Comparison of ENCODE assay signal across 1 cellular context in the genomic region with DNA sequence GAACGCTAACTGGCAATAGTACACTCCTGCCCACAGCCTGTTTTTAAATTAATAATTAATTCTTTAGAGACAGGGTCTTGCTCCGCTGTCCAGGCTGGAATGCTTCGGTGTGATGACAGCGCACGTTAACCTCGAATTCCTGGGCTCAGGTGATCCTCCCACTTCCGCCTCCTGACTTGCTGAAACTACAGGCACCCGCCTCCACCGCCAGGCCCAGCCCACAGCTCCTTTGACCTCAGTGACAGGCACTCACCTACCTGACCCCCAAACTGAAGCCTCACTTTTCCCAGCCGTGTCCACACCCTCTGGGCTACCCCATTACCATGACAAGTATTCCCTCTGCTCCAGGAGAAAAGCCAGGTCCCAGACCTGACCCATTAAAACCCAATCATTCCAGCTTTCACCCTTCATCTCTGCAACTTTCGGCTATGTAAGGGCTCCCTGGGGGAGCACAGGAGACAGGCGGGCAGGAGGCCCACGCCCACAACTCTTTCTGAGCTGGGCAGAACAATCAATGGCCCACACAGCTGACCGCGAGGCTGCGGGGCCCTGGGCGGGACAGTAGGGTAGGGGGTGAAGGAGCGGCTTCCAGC.
TF ChIP-seq lines count a peak whose summit lies in the region.

No MANE protein-coding gene starts in this region.

TF ChIP-seq in HepG2, 621 proteins besides CTCF, POLR2A, EP300 and RAD21 (continues in another document):
- TF ChIP-seq POLR2G (IDR thresholded peaks at IDR 0.05; ENCODE audit: low read depth, low read length), result peak; percentile 27
- TF ChIP-seq TCF12 (IDR thresholded peaks at IDR 0.05), result no peak
- no peak for TF ChIP-seq TCF12 (CRISPR knock-in tag; IDR thresholded peaks at IDR 0.05)
- TF ChIP-seq ZNF776 (CRISPR knock-in tag; IDR thresholded peaks at IDR 0.05), result 0 out of 2 replicates have a peak, but pooled peaks have one; percentile 6
- TF ChIP-seq ZFP36L2 (CRISPR knock-in tag; IDR thresholded peaks at IDR 0.05), result no peak
- no peak for TF ChIP-seq ZSCAN9 (CRISPR knock-in tag; IDR thresholded peaks at IDR 0.05; ENCODE audit: borderline replicate concordance)
- peak in 1 of 2 experiments; percentile 35; a peak in 3 of 4 replicates for TF ChIP-seq HMGXB4 (CRISPR knock-in tag; IDR thresholded peaks at IDR 0.05; ENCODE audit: borderline replicate concordance in 1 of 2, low read depth in 1 of 2)
- TF ChIP-seq ZNF562 (CRISPR knock-in tag; IDR thresholded peaks at IDR 0.05; ENCODE audit: borderline replicate concordance), result no peak
- no peak for TF ChIP-seq NAIF1 (CRISPR knock-in tag; IDR thresholded peaks at IDR 0.05; ENCODE audit: borderline replicate concordance)
- TF ChIP-seq, protein P1, sequence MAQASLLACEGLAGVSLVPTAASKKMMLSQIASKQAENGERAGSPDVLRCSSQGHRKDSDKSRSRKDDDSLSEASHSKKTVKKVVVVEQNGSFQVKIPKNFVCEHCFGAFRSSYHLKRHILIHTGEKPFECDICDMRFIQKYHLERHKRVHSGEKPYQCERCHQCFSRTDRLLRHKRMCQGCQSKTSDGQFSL (CRISPR knock-in tag; IDR thresholded peaks at IDR 0.05), result no peak
- TF ChIP-seq AGO1 (IDR thresholded peaks at IDR 0.05; ENCODE audit: low read depth, low read length, poor library complexity, severe bottlenecking), result no peak
- no peak for TF ChIP-seq ZNF788 (CRISPR knock-in tag; IDR thresholded peaks at IDR 0.05; ENCODE audit: borderline replicate concordance)
- no peak for TF ChIP-seq HHEX (CRISPR knock-in tag; IDR thresholded peaks at IDR 0.05)
- no peak for TF ChIP-seq PRPF4 (IDR thresholded peaks at IDR 0.05; ENCODE audit: low read depth, low read length, poor library complexity, severe bottlenecking)
- 0 out of 2 replicates have a peak, but pooled peaks have one; percentile 16 for TF ChIP-seq ZNF792 (CRISPR knock-in tag; IDR thresholded peaks at IDR 0.05)
- TF ChIP-seq, protein P2, sequence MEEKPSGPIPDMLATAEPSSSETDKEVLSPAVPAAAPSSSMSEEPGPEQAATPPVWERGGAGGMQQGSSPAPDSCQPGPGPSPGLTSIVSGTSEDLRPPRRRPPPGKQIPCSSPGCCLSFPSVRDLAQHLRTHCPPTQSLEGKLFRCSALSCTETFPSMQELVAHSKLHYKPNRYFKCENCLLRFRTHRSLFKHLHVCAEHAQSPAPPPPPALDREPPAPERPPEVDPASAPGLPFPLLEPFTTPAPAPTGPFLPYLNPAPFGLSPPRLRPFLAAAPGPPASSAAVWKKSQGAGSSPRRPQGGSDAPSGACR (CRISPR knock-in tag; IDR thresholded peaks at IDR 0.05), result no peak
- TF ChIP-seq MAFK (conservative IDR thresholded peaks at IDR 0.05 in 1 of 2, IDR thresholded peaks at IDR 0.05 in 1 of 2; ENCODE audit: low read length in 2 of 2), result no peak
- TF ChIP-seq ETV5 (CRISPR knock-in tag; IDR thresholded peaks at IDR 0.05; ENCODE audit: borderline replicate concordance), result peak; percentile 81
- 0 out of 2 replicates have a peak, but pooled peaks have one; percentile 18 for TF ChIP-seq MNT (IDR thresholded peaks at IDR 0.05)
- no peak for TF ChIP-seq RFXAP (CRISPR knock-in tag; IDR thresholded peaks at IDR 0.05; ENCODE audit: borderline replicate concordance)
- TF ChIP-seq MZF1 (CRISPR knock-in tag; IDR thresholded peaks at IDR 0.05; ENCODE audit: borderline replicate concordance), result no peak
- TF ChIP-seq TIGD3 (CRISPR knock-in tag; IDR thresholded peaks at IDR 0.05; ENCODE audit: borderline replicate concordance), result no peak
- TF ChIP-seq ZFP62 (CRISPR knock-in tag; IDR thresholded peaks at IDR 0.05), result no peak
- TF ChIP-seq ZNF224 (CRISPR knock-in tag; IDR thresholded peaks at IDR 0.05), result no peak
- TF ChIP-seq, protein P3, sequence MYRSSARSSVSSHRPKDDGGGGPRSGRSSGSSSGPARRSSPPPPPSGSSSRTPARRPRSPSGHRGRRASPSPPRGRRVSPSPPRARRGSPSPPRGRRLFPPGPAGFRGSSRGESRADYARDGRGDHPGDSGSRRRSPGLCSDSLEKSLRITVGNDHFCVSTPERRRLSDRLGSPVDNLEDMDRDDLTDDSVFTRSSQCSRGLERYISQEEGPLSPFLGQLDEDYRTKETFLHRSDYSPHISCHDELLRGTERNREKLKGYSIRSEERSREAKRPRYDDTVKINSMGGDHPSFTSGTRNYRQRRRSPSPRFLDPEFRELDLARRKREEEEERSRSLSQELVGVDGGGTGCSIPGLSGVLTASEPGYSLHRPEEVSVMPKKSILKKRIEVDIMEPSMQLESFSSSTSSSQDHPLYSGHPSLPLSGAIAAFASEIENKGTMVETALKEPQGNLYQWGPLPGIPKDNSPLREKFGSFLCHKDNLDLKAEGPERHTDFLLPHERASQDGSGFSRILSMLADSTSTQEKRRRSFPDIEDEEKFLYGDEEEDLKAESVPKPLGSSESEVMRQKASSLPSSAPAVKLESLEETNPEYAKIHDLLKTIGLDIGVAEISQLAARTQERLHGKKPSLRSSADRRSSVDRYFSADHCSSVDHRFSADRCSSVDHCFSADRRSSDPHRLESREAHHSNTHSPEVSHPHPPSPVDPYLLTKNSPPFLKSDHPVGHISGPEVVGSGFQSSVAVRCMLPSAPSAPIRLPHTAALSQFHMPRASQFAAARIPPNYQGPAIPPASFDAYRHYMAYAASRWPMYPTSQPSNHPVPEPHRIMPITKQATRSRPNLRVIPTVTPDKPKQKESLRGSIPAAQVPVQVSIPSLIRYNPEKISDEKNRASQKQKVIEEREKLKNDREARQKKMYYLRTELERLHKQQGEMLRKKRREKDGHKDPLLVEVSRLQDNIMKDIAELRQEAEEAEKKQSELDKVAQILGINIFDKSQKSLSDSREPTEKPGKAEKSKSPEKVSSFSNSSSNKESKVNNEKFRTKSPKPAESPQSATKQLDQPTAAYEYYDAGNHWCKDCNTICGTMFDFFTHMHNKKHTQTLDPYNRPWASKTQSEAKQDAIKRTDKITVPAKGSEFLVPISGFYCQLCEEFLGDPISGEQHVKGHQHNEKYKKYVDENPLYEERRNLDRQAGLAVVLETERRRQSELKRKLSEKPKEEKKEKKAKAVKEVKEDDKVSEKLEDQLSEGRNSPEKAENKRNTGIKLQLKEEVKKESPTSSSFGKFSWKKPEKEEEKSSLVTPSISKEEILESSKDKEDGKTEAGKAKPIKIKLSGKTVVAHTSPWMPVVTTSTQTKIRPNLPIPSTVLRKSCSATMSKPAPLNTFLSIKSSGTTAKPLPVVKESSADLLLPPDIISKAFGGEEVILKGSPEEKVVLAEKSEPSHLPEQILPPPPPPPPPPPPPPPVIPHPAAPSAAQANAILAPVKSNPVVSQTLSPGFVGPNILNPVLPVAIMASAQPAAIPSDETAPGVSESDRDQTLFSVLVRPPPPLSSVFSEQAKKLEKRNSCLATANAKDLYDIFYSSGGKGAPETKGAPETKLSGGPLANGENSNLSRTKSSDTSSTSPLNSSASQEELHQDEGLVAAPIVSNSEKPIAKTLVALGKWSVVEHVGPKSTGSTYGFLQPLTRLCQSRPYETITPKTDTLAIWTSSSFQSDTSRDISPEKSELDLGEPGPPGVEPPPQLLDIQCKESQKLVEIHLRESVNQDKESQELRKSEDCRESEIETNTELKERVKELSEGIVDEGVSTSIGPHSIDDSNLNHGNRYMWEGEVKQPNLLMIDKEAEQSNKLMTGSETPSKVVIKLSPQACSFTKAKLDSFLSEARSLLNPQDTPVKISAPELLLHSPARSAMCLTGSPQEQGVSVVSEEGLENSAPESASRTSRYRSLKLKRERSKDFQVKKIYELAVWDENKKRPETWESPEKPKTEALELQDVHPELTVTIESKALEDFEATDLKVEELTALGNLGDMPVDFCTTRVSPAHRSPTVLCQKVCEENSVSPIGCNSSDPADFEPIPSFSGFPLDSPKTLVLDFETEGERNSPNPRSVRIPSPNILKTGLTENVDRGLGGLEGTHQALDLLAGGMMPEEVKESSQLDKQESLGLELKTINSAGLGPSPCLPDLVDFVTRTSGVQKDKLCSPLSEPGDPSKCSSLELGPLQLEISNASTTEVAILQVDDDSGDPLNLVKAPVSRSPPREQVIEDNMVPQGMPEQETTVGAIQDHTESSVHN (CRISPR knock-in tag; IDR thresholded peaks at IDR 0.05), result no peak
- peak; percentile 10; the same call in 1 of the 2 replicates for TF ChIP-seq FOSL2 (CRISPR knock-in tag; IDR thresholded peaks at IDR 0.05)
- no peak for TF ChIP-seq HNRNPH1 (optimal IDR thresholded peaks at IDR 0.05; ENCODE audit: low read depth, low read length)
- 0 out of 2 replicates have a peak, but pooled peaks have one; percentile 56 for TF ChIP-seq ZFP36L1 (CRISPR knock-in tag; IDR thresholded peaks at IDR 0.05)
- no peak for TF ChIP-seq ZNF775 (CRISPR knock-in tag; IDR thresholded peaks at IDR 0.05; ENCODE audit: borderline replicate concordance)
- TF ChIP-seq ZNF619 (CRISPR knock-in tag; IDR thresholded peaks at IDR 0.05), result no peak
- no peak for TF ChIP-seq ZNF383 (CRISPR knock-in tag; IDR thresholded peaks at IDR 0.05; ENCODE audit: borderline replicate concordance)
- no peak for TF ChIP-seq SP140L (CRISPR knock-in tag; IDR thresholded peaks at IDR 0.05; ENCODE audit: borderline replicate concordance)
- no peak for TF ChIP-seq ATAD3A (CRISPR knock-in tag; IDR thresholded peaks at IDR 0.05)
- TF ChIP-seq RBAK (CRISPR knock-in tag; IDR thresholded peaks at IDR 0.05), result no peak
- peak; percentile 97 for TF ChIP-seq TEAD3 (CRISPR knock-in tag; optimal IDR thresholded peaks at IDR 0.05; ENCODE audit: borderline replicate concordance)
- no peak for TF ChIP-seq TSC22D2 (CRISPR knock-in tag; IDR thresholded peaks at IDR 0.05; ENCODE audit: borderline replicate concordance)
- no peak for TF ChIP-seq ZZZ3 (CRISPR knock-in tag; IDR thresholded peaks at IDR 0.05; ENCODE audit: borderline replicate concordance)
- TF ChIP-seq BORCS8-MEF2B (CRISPR knock-in tag; IDR thresholded peaks at IDR 0.05), result no peak
- TF ChIP-seq ZNF839 (CRISPR knock-in tag; IDR thresholded peaks at IDR 0.05; ENCODE audit: borderline replicate concordance), result no peak
- TF ChIP-seq, protein P4, sequence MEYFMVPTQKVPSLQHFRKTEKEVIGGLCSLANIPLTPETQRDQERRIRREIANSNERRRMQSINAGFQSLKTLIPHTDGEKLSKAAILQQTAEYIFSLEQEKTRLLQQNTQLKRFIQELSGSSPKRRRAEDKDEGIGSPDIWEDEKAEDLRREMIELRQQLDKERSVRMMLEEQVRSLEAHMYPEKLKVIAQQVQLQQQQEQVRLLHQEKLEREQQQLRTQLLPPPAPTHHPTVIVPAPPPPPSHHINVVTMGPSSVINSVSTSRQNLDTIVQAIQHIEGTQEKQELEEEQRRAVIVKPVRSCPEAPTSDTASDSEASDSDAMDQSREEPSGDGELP (IDR thresholded peaks at IDR 0.05; ENCODE audit: borderline replicate concordance, low read depth), result peak; percentile 80; the same call in 1 of the 2 replicates
- TF ChIP-seq CBX2 (IDR thresholded peaks at IDR 0.05; ENCODE audit: low read depth, low read length), result no peak
- TF ChIP-seq CBX2 (CRISPR knock-in tag; IDR thresholded peaks at IDR 0.05; ENCODE audit: low read depth), result no peak
- TF ChIP-seq, protein P5, sequence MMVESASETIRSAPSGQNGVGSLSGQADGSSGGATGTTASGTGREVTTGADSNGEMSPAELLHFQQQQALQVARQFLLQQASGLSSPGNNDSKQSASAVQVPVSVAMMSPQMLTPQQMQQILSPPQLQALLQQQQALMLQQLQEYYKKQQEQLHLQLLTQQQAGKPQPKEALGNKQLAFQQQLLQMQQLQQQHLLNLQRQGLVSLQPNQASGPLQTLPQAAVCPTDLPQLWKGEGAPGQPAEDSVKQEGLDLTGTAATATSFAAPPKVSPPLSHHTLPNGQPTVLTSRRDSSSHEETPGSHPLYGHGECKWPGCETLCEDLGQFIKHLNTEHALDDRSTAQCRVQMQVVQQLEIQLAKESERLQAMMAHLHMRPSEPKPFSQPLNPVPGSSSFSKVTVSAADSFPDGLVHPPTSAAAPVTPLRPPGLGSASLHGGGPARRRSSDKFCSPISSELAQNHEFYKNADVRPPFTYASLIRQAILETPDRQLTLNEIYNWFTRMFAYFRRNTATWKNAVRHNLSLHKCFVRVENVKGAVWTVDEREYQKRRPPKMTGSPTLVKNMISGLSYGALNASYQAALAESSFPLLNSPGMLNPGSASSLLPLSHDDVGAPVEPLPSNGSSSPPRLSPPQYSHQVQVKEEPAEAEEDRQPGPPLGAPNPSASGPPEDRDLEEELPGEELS (CRISPR knock-in tag; IDR thresholded peaks at IDR 0.05), result peak; percentile 23; the same call in 1 of the 2 replicates
- no peak for TF ChIP-seq ZNF660 (CRISPR knock-in tag; IDR thresholded peaks at IDR 0.05; ENCODE audit: borderline replicate concordance, low read depth)
- TF ChIP-seq ZNF678 (CRISPR knock-in tag; IDR thresholded peaks at IDR 0.05), result no peak
- TF ChIP-seq ZNF136 (CRISPR knock-in tag; IDR thresholded peaks at IDR 0.05; ENCODE audit: low read depth), result no peak
- TF ChIP-seq ZNF883 (CRISPR knock-in tag; IDR thresholded peaks at IDR 0.05; ENCODE audit: not compliant biosample characterization), result no peak
- no peak for TF ChIP-seq GATAD1 (CRISPR knock-in tag; IDR thresholded peaks at IDR 0.05)
- TF ChIP-seq ZNF772 (CRISPR knock-in tag; IDR thresholded peaks at IDR 0.05), result no peak
